1 cellular context compared by ENCODE assay signal in the genomic region with DNA sequence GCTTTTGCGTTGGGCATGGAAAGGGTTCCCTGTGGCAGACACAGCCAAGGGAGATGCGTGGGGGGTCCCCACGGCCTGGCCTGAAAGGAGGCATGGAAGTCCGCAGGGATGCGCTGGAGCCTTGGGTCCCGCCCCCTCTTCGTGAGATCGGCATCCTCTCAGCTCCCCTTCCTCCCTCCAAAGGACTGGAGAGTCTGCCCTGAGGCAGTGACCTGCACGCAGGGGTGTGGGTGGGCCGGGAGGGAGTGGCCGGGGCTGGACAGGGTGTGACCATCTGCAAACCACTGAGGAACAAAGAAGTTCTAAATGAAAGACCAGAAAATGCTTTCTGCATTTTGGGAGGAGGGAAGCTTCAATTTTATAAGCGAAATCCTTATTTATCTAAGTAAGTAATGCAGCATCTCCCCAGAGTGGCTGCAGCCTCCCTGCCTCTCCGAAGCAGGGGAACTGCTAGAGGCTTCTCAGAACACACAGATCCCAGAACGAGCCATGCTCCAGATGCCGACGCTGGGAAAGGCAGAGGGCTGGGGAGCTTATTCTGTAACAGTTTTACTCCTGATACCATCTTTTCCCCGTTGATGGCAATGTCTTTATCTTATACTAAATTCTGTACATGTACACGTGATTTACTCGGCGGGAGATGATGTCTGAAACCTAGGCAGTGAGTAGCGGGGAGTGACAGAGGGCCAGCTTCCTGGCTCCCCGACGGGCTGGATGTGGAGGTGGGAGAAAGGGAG.
TF ChIP-seq lines count a peak whose summit lies in the region.

No MANE protein-coding gene starts in this region.

TF ChIP-seq in SK-N-SH treated with all-trans-retinoic acid at 6 μM for 48 hours, 23 proteins besides CTCF, POLR2A, EP300 and RAD21 (continued from another document):
- TF ChIP-seq, protein P1, sequence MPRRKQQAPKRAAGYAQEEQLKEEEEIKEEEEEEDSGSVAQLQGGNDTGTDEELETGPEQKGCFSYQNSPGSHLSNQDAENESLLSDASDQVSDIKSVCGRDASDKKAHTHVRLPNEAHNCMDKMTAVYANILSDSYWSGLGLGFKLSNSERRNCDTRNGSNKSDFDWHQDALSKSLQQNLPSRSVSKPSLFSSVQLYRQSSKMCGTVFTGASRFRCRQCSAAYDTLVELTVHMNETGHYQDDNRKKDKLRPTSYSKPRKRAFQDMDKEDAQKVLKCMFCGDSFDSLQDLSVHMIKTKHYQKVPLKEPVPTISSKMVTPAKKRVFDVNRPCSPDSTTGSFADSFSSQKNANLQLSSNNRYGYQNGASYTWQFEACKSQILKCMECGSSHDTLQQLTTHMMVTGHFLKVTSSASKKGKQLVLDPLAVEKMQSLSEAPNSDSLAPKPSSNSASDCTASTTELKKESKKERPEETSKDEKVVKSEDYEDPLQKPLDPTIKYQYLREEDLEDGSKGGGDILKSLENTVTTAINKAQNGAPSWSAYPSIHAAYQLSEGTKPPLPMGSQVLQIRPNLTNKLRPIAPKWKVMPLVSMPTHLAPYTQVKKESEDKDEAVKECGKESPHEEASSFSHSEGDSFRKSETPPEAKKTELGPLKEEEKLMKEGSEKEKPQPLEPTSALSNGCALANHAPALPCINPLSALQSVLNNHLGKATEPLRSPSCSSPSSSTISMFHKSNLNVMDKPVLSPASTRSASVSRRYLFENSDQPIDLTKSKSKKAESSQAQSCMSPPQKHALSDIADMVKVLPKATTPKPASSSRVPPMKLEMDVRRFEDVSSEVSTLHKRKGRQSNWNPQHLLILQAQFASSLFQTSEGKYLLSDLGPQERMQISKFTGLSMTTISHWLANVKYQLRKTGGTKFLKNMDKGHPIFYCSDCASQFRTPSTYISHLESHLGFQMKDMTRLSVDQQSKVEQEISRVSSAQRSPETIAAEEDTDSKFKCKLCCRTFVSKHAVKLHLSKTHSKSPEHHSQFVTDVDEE (CRISPR knock-in tag; IDR thresholded peaks at IDR 0.05) = no peak
- TF ChIP-seq TOX (CRISPR knock-in tag; IDR thresholded peaks at IDR 0.05; ENCODE audit: borderline replicate concordance) (no peak), CSDC2 (CRISPR knock-in tag; IDR thresholded peaks at IDR 0.05) (no peak), ZNF8 (CRISPR knock-in tag; IDR thresholded peaks at IDR 0.05) (no peak)
